In genomic region chr1:151763990-151764389, GRCh38 we compare ENCODE assay signal across 8 cellular contexts. TPM values are rescaled to one million over a fixed set of nuclear protein-coding genes. Genes with fewer than 3 reads are reported as not detected.
DNase-seq lines count a peak whose midpoint lies in the region; ATAC-seq and TF ChIP-seq lines count a peak whose summit lies in the region.

No MANE protein-coding gene starts in this region.

- no peaks in the 10 kb centered on the region for H3K27me3 Mint-ChIP-seq in GM23338 (ENCODE audit: insufficient read depth, low read depth, poor library complexity)

- TF ChIP-seq POLR2A in spleen (IDR thresholded peaks at IDR 0.05) = no peak

- peaks cover 7% of the 10 kb centered on the region for H3K4me1 Mint-ChIP-seq in GM23338

- peaks cover 9% of the 10 kb centered on the region for H3K79me2 ChIP-seq in GM23338 (replicated peaks; ENCODE audit: insufficient read depth)

- TF ChIP-seq CTCF in GM23338 (conservative IDR thresholded peaks at IDR 0.05; ENCODE audit: low read depth in 2 of 2) (no peak), WI38 (IDR thresholded peaks at IDR 0.05; ENCODE audit: low read depth, low read length) (no peak), heart right ventricle (IDR thresholded peaks at IDR 0.05) (no peak), spleen (IDR thresholded peaks at IDR 0.05 in 8 of 11, conservative IDR thresholded peaks at IDR 0.05 in 3 of 11) (no peak)

- no peaks in the 10 kb centered on the region for H3K9me2 ChIP-seq in GM23338 (ENCODE audit: insufficient read depth)

- intact Hi-C loops in heart right ventricle (cut with DNase I) = no loop called here
- intact Hi-C loops in spleen (cut with DNase I; ENCODE audit: low total_unique reads) = no loop called here
- intact Hi-C loops in left colon (cut with DNase I, micrococcal nuclease) = no loop called here

- H3K4me2 ChIP-seq in GM23338 = peak overlapping the region; percentile 89

- H3K9me3 ChIP-seq in heart right ventricle (no peaks in the 10 kb centered on the region), spleen (no peaks in the 10 kb centered on the region)

- H3K36me3 ChIP-seq in GM23338 (ENCODE audit: insufficient read depth) (peaks cover 23% of the 10 kb centered on the region), heart right ventricle (peaks cover 0 to 35% (median 28%) of the 10 kb centered on the region in 9 donors), spleen (peaks cover 0 to 33% (median 31%) of the 10 kb centered on the region in 6 donors)

- peak overlapping the region; percentile 97 for H3K4me3 ChIP-seq in GM23338
- H3K4me3 ChIP-seq in WI38 (ENCODE audit: low read depth, low read length) = peak overlapping the region; percentile 83
- peak overlapping the region; percentile 45 to 87 (median 81) for H3K4me3 ChIP-seq in heart right ventricle
- H3K4me3 ChIP-seq in spleen = peak overlapping the region; percentile 69 to 94 (median 80)

- no peaks in the 10 kb centered on the region for H3K9me3 Mint-ChIP-seq in GM23338

- H3K4me3 Mint-ChIP-seq in GM23338 = peak overlapping the region; percentile 80

- no peak for DNase-seq in GM23338 (ENCODE audit: low spot score)
- no peak for DNase-seq in heart right ventricle
- no peak for DNase-seq in spleen
- no peak for DNase-seq in activated CD4-positive, CD25-positive, alpha-beta regulatory T cell treated with anti-CD3 and anti-CD28 coated beads, Interleukin-2, amount 50 U/mL, for 72 hours
- no peak for DNase-seq in left colon

- peak overlapping the region; percentile 67 for H3K27ac Mint-ChIP-seq in GM23338

- ATAC-seq in GM23338 = no peak
- ATAC-seq in heart right ventricle = peak in 4 of 8 donors; percentile 3 to 16 (median 6)
- no peak for ATAC-seq in GM21723 (IDR thresholded peaks at IDR 0.05; ENCODE audit: unreplicated experiment)
- no peak for ATAC-seq in left colon
- ATAC-seq in GM21360 (IDR thresholded peaks at IDR 0.05; ENCODE audit: unreplicated experiment) = no peak

- no peaks in the 10 kb centered on the region for H4K20me1 ChIP-seq in GM23338 (replicated peaks; ENCODE audit: insufficient read depth)

- H3K27ac ChIP-seq in GM23338 (ENCODE audit: low read depth) (peak overlapping the region; percentile 90), heart right ventricle (peak overlapping the region in 9 of 10 donors; percentile 80 to 96 (median 90)), spleen (peak overlapping the region; percentile 73 to 91 (median 88))

- H3K36me3 Mint-ChIP-seq in GM23338 (ENCODE audit: low read depth) = peaks cover 32% of the 10 kb centered on the region

- H3K27me3 ChIP-seq in GM23338 (ENCODE audit: insufficient read depth) = no peaks in the 10 kb centered on the region
- H3K27me3 ChIP-seq in heart right ventricle = no peaks in the 10 kb centered on the region
- no peaks in the 10 kb centered on the region for H3K27me3 ChIP-seq in spleen (replicated peaks in 1 of 7)

- peak overlapping the region; percentile 90 for H2AFZ ChIP-seq in GM23338

- H3K4me1 ChIP-seq in GM23338 (ENCODE audit: insufficient read depth) (peaks cover 5% of the 10 kb centered on the region; the same call in 1 of the 2 replicates), heart right ventricle (peaks cover 0 to 18% (median 14%) of the 10 kb centered on the region in 9 donors), spleen (peaks cover 9 to 24% (median 18%) of the 10 kb centered on the region in 6 donors)

- H3F3A ChIP-seq in GM23338 (replicated peaks; ENCODE audit: low read depth) = no peaks in the 10 kb centered on the region

- WGBS in heart right ventricle, 2 donors = 51 to 60% methylated on average over 10 of the region's 10 CpGs
- 63 to 67% (median 65%) methylated on average over 10 of the region's 10 CpGs for WGBS in spleen, 5 donors

TF ChIP-seq in GM23338, 12 proteins besides CTCF, POLR2A, EP300 and RAD21:
- no peak for TF ChIP-seq JUNB (IDR thresholded peaks at IDR 0.05; ENCODE audit: unreplicated experiment)

RNA-seq across cellular contexts. Expression of gene MRPL9, which starts 0.7 kb away (rescaled TPM):
- total RNA-seq in GM23338 (2014; rRNA removed; shearing (Covaris generic)) = 88.5 and 89.0 TPM in 2 replicates
- polyA plus RNA-seq in GM23338 (2016; fragmentation: Nextera tagmentation; extraction: Ambion mirVana) (126 TPM in 2 replicates), heart right ventricle (10 to 100 TPM; 55.2 to 57.7 TPM), spleen (10 to 100 TPM; 69.2 to 92.6 (median 72.0) TPM)
- total RNA-seq in heart right ventricle (10 to 100 TPM; 39.9 to 53.4 (median 46.4) TPM), spleen (10 to 100 TPM; 55.4 to 71.7 (median 64.5) TPM), left colon (10 to 100 TPM; 44.8 to 47.5 TPM)

RNA-seq across cellular contexts. Expression of gene TDRKH, which starts 26.3 kb away (rescaled TPM):
- total RNA-seq in GM23338 (2014; rRNA removed; shearing (Covaris generic)) = 19.6 and 25.6 TPM in 2 replicates
- polyA plus RNA-seq in GM23338 (2016; fragmentation: Nextera tagmentation; extraction: Ambion mirVana) (8.9 and 10.2 TPM in 2 replicates), heart right ventricle (1 to 10 TPM; 3.6 to 4.9 TPM), spleen (1 to 10 TPM; 3.1 to 4.7 (median 3.2) TPM)
- total RNA-seq in heart right ventricle (1 to 10 TPM; 3.4 to 7.6 (median 5.1) TPM), spleen (10 to 100 TPM; 10.9 to 21.6 (median 13.0) TPM), left colon (1 to 10 TPM; 3.3 to 7.2 TPM)

RNA-seq across cellular contexts. Expression of gene LINGO4, which starts 41.2 kb away (rescaled TPM):
- total RNA-seq in GM23338 (2014; rRNA removed; shearing (Covaris generic)) = not detected in 2 replicates
- not detected in 2 replicates for polyA plus RNA-seq in GM23338 (2016; fragmentation: Nextera tagmentation; extraction: Ambion mirVana)
- total RNA-seq in heart right ventricle = 1 to 10 TPM in 3 of 10 donors, under 1 TPM in 7; 0.17 to 2.7 (median 0.71) TPM
- under 1 TPM; 0.10 to 0.51 TPM for polyA plus RNA-seq in heart right ventricle
- under 1 TPM in 4 of 7 donors, not detected in 3; 0.13 to 0.36 (median 0.28) TPM for total RNA-seq in spleen
- polyA plus RNA-seq in spleen = under 1 TPM in 2 of 3 donors, not detected in 1; 0.04 to 0.06 TPM
- total RNA-seq in left colon = under 1 TPM in 1 of 2 donors, not detected in 1; 0.20 TPM

RNA-seq across cellular contexts. Expression of gene RIIAD1, which starts 42.7 kb away (rescaled TPM):
- not detected in 2 replicates for total RNA-seq in GM23338 (2014; rRNA removed; shearing (Covaris generic))
- not detected in 2 replicates for polyA plus RNA-seq in GM23338 (2016; fragmentation: Nextera tagmentation; extraction: Ambion mirVana)
- total RNA-seq in heart right ventricle = 10 to 100 TPM in 2 of 10 donors, 1 to 10 TPM in 8; 3.4 to 11.4 (median 7.1) TPM
- 1 to 10 TPM in 1 of 2 donors, not detected in 1; 5.5 TPM for polyA plus RNA-seq in heart right ventricle
- under 1 TPM in 1 of 7 donors, not detected in 6; 0.34 TPM for total RNA-seq in spleen
- polyA plus RNA-seq in spleen = not detected
- total RNA-seq in left colon = 1 to 10 TPM in 1 of 2 donors, under 1 TPM in 1; 0.67 to 1.6 TPM

RNA-seq across cellular contexts. Expression of gene CELF3, which starts 47.4 kb away (rescaled TPM):
- 0.31 and 0.39 TPM in 2 replicates for total RNA-seq in GM23338 (2014; rRNA removed; shearing (Covaris generic))
- polyA plus RNA-seq in GM23338 (2016; fragmentation: Nextera tagmentation; extraction: Ambion mirVana) (0.16 and 0.58 TPM in 2 replicates), heart right ventricle (under 1 TPM in 1 of 2 donors, not detected in 1; 0.04 TPM), spleen (under 1 TPM in 1 of 3 donors, not detected in 2; 0.02 TPM)
- total RNA-seq in heart right ventricle (not detected), spleen (under 1 TPM in 1 of 7 donors, not detected in 6; 0.40 TPM), left colon (1 to 10 TPM; 2.2 to 2.4 TPM)
